Comparison of ENCODE assay signal across 17 cellular contexts in the genomic region with DNA sequence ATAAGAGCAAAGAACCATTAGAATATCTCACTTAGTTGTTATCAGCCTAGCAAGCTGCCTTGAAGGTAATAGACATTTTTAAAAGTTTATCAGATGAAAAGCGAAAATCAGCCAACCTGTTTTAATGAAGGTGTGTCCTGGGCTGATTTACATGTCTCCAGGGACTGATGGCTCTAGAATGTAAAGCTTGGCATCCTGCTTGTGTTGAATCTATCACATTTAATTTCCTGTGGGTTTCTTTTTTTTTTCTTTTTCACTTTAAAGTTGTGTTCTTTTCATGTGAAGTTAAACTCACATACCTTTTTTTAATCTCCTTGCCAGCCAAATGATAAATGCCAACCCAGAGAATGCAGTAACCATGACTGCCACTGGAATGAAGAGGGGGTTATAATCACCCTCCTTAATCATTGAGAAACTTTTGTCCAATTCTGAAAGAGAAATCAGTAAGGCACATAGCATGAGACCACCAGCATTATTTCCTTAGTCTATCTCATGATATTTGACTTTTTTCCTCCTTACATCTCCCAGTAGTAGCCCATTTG. TPM values are rescaled to one million over a fixed set of nuclear protein-coding genes. Genes with fewer than 3 reads are reported as not detected.
DNase-seq lines count a peak whose midpoint lies in the region; ATAC-seq lines count a peak whose summit lies in the region.
"Had no signal": no experiment of that assay in that cellular context is flagged by ENCODE, and none has a peak within 500 bp of the region (broad histone marks: within the 10 kb centered on the region; RNA-seq: fewer than 3 reads in every experiment).

No MANE protein-coding gene starts in this region.

- no peak overlapping the region for H3K4me3 ChIP-seq in Jurkat, Clone E6-1 (ENCODE audit: low read length)
- H3K4me3 ChIP-seq: tibial artery had no signal

- POLR2A ChIA-PET in naive thymus-derived CD8-positive, alpha-beta T cell (lab: Charles Lee): interaction anchor here (0.7 to 3.5 kb wide), 4 partner anchors 8 to 1166 kb away, joined by 3 to 41 read pairs (median 17); no protein-coding TSS in a partner anchor

- peaks cover 84% of the 10 kb centered on the region for H3K4me1 Mint-ChIP-seq in activated CD4-positive, alpha-beta T cell treated with anti-CD3 and anti-CD28 coated beads, Interleukin-2, amount 10 ng/mL, durations not matched to agents 24 days and 14 days
- peaks cover 93% of the 10 kb centered on the region for H3K4me1 Mint-ChIP-seq in activated T-helper 2 cell treated with anti-CD3 and anti-CD28 coated beads, Interferon-gamma antibody, Interleukin-2, Interleukin-4, amounts not matched to agents 10 μg/mL and 5 μg/mL and 100 μg/mL, durations not matched to agents 14 hours and 24 hours and 36 hours (ENCODE audit: low read depth)
- peaks cover 51 to 99% (median 97%) of the 10 kb centered on the region in 4 donors for H3K4me1 Mint-ChIP-seq in naive thymus-derived CD8-positive, alpha-beta T cell

- no peak for DNase-seq in activated CD4-positive, alpha-beta T cell treated with anti-CD3 and anti-CD28 coated beads, Interleukin-2, amount 10 ng/mL, durations not matched to agents 24 days and 14 days
- no peak for DNase-seq in activated CD4-positive, alpha-beta T cell treated with anti-CD3 and anti-CD28 coated beads, Interleukin-2, amount 50 U/mL, for 4 hours
- peak; percentile 85 for DNase-seq in Jurkat, Clone E6-1 (ENCODE audit: low read depth, low spot score)
- no peak for DNase-seq in activated T-helper 2 cell treated with anti-CD3 and anti-CD28 coated beads, Interferon-gamma antibody, Interleukin-2, Interleukin-4, amounts not matched to agents 10 μg/mL and 5 μg/mL and 100 μg/mL, durations not matched to agents 14 hours and 24 hours and 36 hours (ENCODE audit: low spot score)
- DNase-seq in naive thymus-derived CD8-positive, alpha-beta T cell: peak in 4 of 10 donors; percentile 25 to 79 (median 64)
- no peak for DNase-seq in activated CD4-positive, CD25-positive, alpha-beta regulatory T cell treated with anti-CD3 and anti-CD28 coated beads, Interleukin-2, amount 50 U/mL, for 72 hours
- no peak for DNase-seq in NCI-H82 treated with DMSO at 0.1 percent for 48 hours (lab: John Stamatoyannopoulos, UW; ENCODE audit: unreplicated experiment)
- DNase-seq: DMS153, midbrain, tibial artery had no signal

- peak overlapping the region; percentile 81 for H3K27ac Mint-ChIP-seq in activated CD4-positive, alpha-beta T cell treated with anti-CD3 and anti-CD28 coated beads, Interleukin-2, amount 10 ng/mL, durations not matched to agents 24 days and 14 days
- peak overlapping the region; percentile 64 for H3K27ac Mint-ChIP-seq in activated T-helper 2 cell treated with anti-CD3 and anti-CD28 coated beads, Interferon-gamma antibody, Interleukin-2, Interleukin-4, amounts not matched to agents 10 μg/mL and 5 μg/mL and 100 μg/mL, durations not matched to agents 14 hours and 24 hours and 36 hours
- peak overlapping the region in 9 of 10 donors; percentile 87 to 96 (median 93) for H3K27ac Mint-ChIP-seq in naive thymus-derived CD8-positive, alpha-beta T cell

- intact Hi-C loops in activated CD4-positive, alpha-beta T cell treated with anti-CD3 and anti-CD28 coated beads, Interleukin-2, amount 10 ng/mL, durations not matched to agents 24 days and 14 days (cut with micrococcal nuclease): no loop called here
- intact Hi-C loops in activated T-helper 2 cell treated with anti-CD3 and anti-CD28 coated beads, Interferon-gamma antibody, Interleukin-2, Interleukin-4, amounts not matched to agents 10 μg/mL and 5 μg/mL and 100 μg/mL, durations not matched to agents 14 hours and 24 hours and 36 hours (cut with micrococcal nuclease): no loop called here

- peak; percentile 76 to 92 for ATAC-seq in naive thymus-derived CD8-positive, alpha-beta T cell
- ATAC-seq in HG03457 (IDR thresholded peaks at IDR 0.05; ENCODE audit: unreplicated experiment): no peak
- ATAC-seq: SK-N-SH treated with all-trans-retinoic acid at 6 μM for 48 hours had no signal

- peaks cover 4% of the 10 kb centered on the region for H3K9me3 Mint-ChIP-seq in activated CD4-positive, alpha-beta T cell treated with anti-CD3 and anti-CD28 coated beads, Interleukin-2, amount 10 ng/mL, durations not matched to agents 24 days and 14 days
- H3K9me3 Mint-ChIP-seq in activated T-helper 2 cell treated with anti-CD3 and anti-CD28 coated beads, Interferon-gamma antibody, Interleukin-2, Interleukin-4, amounts not matched to agents 10 μg/mL and 5 μg/mL and 100 μg/mL, durations not matched to agents 14 hours and 24 hours and 36 hours: no peaks in the 10 kb centered on the region
- no peaks in the 10 kb centered on the region for H3K9me3 Mint-ChIP-seq in naive thymus-derived CD8-positive, alpha-beta T cell

- H3K36me3 Mint-ChIP-seq in activated CD4-positive, alpha-beta T cell treated with anti-CD3 and anti-CD28 coated beads, Interleukin-2, amount 10 ng/mL, durations not matched to agents 24 days and 14 days (ENCODE audit: low read depth): peaks cover 79% of the 10 kb centered on the region
- H3K36me3 Mint-ChIP-seq in activated T-helper 2 cell treated with anti-CD3 and anti-CD28 coated beads, Interferon-gamma antibody, Interleukin-2, Interleukin-4, amounts not matched to agents 10 μg/mL and 5 μg/mL and 100 μg/mL, durations not matched to agents 14 hours and 24 hours and 36 hours (ENCODE audit: low read depth): peaks cover 90% of the 10 kb centered on the region
- peaks cover 43 to 98% (median 89%) of the 10 kb centered on the region in 3 donors for H3K36me3 Mint-ChIP-seq in naive thymus-derived CD8-positive, alpha-beta T cell

- no peaks in the 10 kb centered on the region for H3K27me3 Mint-ChIP-seq in activated CD4-positive, alpha-beta T cell treated with anti-CD3 and anti-CD28 coated beads, Interleukin-2, amount 10 ng/mL, durations not matched to agents 24 days and 14 days
- no peaks in the 10 kb centered on the region for H3K27me3 Mint-ChIP-seq in activated T-helper 2 cell treated with anti-CD3 and anti-CD28 coated beads, Interferon-gamma antibody, Interleukin-2, Interleukin-4, amounts not matched to agents 10 μg/mL and 5 μg/mL and 100 μg/mL, durations not matched to agents 14 hours and 24 hours and 36 hours (ENCODE audit: low read depth)
- H3K27me3 Mint-ChIP-seq in naive thymus-derived CD8-positive, alpha-beta T cell: no peaks in the 10 kb centered on the region

- peak overlapping the region; percentile 34 for H3K4me3 Mint-ChIP-seq in activated CD4-positive, alpha-beta T cell treated with anti-CD3 and anti-CD28 coated beads, Interleukin-2, amount 10 ng/mL, durations not matched to agents 24 days and 14 days
- H3K4me3 Mint-ChIP-seq in activated T-helper 2 cell treated with anti-CD3 and anti-CD28 coated beads, Interferon-gamma antibody, Interleukin-2, Interleukin-4, amounts not matched to agents 10 μg/mL and 5 μg/mL and 100 μg/mL, durations not matched to agents 14 hours and 24 hours and 36 hours (ENCODE audit: low read depth): no peak overlapping the region
- peak overlapping the region; percentile 37 to 98 (median 91) for H3K4me3 Mint-ChIP-seq in naive thymus-derived CD8-positive, alpha-beta T cell

RNA-seq across cellular contexts. Expression of a gene that starts 10.1 kb away (rescaled TPM):
- total RNA-seq in activated CD4-positive, alpha-beta T cell treated with anti-CD3 and anti-CD28 coated beads, Interleukin-2, amount 10 ng/mL, durations not matched to agents 24 days and 14 days: 82.3 and 92.7 TPM in 2 replicates
- polyA plus RNA-seq in Jurkat, Clone E6-1 (2012; ENCODE audit: insufficient read depth, insufficient read length): 34.9 TPM
- 63.0 and 64.9 TPM in 2 replicates for total RNA-seq in activated T-helper 2 cell treated with anti-CD3 and anti-CD28 coated beads, Interferon-gamma antibody, Interleukin-2, Interleukin-4, amounts not matched to agents 10 μg/mL and 5 μg/mL and 100 μg/mL, durations not matched to agents 14 hours and 24 hours and 36 hours
- 100 to 1,000 TPM; 549 to 581 TPM for total RNA-seq in naive thymus-derived CD8-positive, alpha-beta T cell
- 1,000 to 10,000 TPM; 1,427 to 2,162 (median 1,901) TPM for polyA plus RNA-seq in naive thymus-derived CD8-positive, alpha-beta T cell
- total RNA-seq: A172 had no signal

RNA-seq across cellular contexts. Expression of a gene that starts 32.5 kb away (rescaled TPM):
- not detected in 2 replicates for total RNA-seq in activated CD4-positive, alpha-beta T cell treated with anti-CD3 and anti-CD28 coated beads, Interleukin-2, amount 10 ng/mL, durations not matched to agents 24 days and 14 days
- not detected for polyA plus RNA-seq in Jurkat, Clone E6-1 (2012; ENCODE audit: insufficient read depth, insufficient read length)
- not detected in 2 replicates for total RNA-seq in activated T-helper 2 cell treated with anti-CD3 and anti-CD28 coated beads, Interferon-gamma antibody, Interleukin-2, Interleukin-4, amounts not matched to agents 10 μg/mL and 5 μg/mL and 100 μg/mL, durations not matched to agents 14 hours and 24 hours and 36 hours
- not detected for total RNA-seq in naive thymus-derived CD8-positive, alpha-beta T cell
- polyA plus RNA-seq in naive thymus-derived CD8-positive, alpha-beta T cell: not detected
- total RNA-seq: A172; activated CD8-positive, alpha-beta memory T cell treated with anti-CD3 and anti-CD28 coated beads for 36 hours; M059J; renal cortical epithelial cell had no signal
- polyA plus RNA-seq: BJ had no signal
